8 cellular contexts compared by ENCODE assay signal in genomic region chr20:17969884-17970409, GRCh38. TPM values are rescaled to one million over a fixed set of nuclear protein-coding genes. Genes with fewer than 3 reads are reported as not detected.
DNase-seq lines count a peak whose midpoint lies in the region; ATAC-seq and TF ChIP-seq lines count a peak whose summit lies in the region.

No MANE protein-coding gene starts in this region.

- POLR2A ChIA-PET in Panc1 (lab: Charles Lee), result no interaction called here

- peaks cover 29% of the 10 kb centered on the region for H3K4me1 ChIP-seq in Panc1 (ENCODE audit: control insufficient read depth, insufficient read depth, low read length)
- H3K4me1 ChIP-seq in body of pancreas, result peaks cover 62% of the 10 kb centered on the region

- CTCF ChIA-PET in Panc1 (lab: Charles Lee), result no interaction called here

- intact Hi-C loops in Panc1 (cut with micrococcal nuclease; ENCODE audit: unreplicated experiment) (no loop called here), body of pancreas (cut with DNase I) (no loop called here)

- DNase-seq in AG20443 (ENCODE audit: low spot score) (peak; percentile 44), GM13976 (ENCODE audit: low spot score) (peak; percentile 57), Panc1 (ENCODE audit: low read depth, low spot score) (no peak), body of pancreas (peak in 3 of 4 donors; percentile 13 to 34 (median 16)), iris pigment epithelial cell (ENCODE audit: low read depth) (peak; percentile 77), NCI-H345 treated with DMSO at 0.1 percent for 48 hours (lab: John Stamatoyannopoulos, UW; ENCODE audit: unreplicated experiment) (no peak)
- DNase-seq in stimulated activated CD4-positive, alpha-beta T cell treated with anti-CD3 and anti-CD28 coated beads, Interleukin-4, amount 100 ng/mL, for 24 hours, result peak; percentile 22

- H3K36me3 ChIP-seq in Panc1 (ENCODE audit: control insufficient read depth, insufficient read depth, low read length) (peaks cover 10% of the 10 kb centered on the region), body of pancreas (replicated peaks in 1 of 2; ENCODE audit: insufficient read depth in 1 of 2, low read depth in 2 of 2) (no peaks in the 10 kb centered on the region)

- TSS peak; percentile 75 for BruUV-seq in Panc1 (replicated peaks; lab: Mats Ljungman, UMichigan)

- WGBS in body of pancreas, 2 donors, result 6 to 7% methylated on average over 9 of the region's 9 CpGs

- H3K9me3 ChIP-seq in Panc1 (ENCODE audit: control insufficient read depth, insufficient read depth, low read depth, low read length), result no peaks in the 10 kb centered on the region
- no peaks in the 10 kb centered on the region for H3K9me3 ChIP-seq in body of pancreas

- H3K27me3 ChIP-seq in Panc1 (ENCODE audit: control insufficient read depth, insufficient read depth, low read length), result no peaks in the 10 kb centered on the region
- H3K27me3 ChIP-seq in body of pancreas, result no peaks in the 10 kb centered on the region

- H3K4me3 ChIP-seq in Panc1 (ENCODE audit: low read depth in 2 of 2, low read length in 2 of 2), result peak overlapping the region; percentile 95 to 97
- peak overlapping the region in 1 of 2 donors; percentile 96 for H3K4me3 ChIP-seq in body of pancreas

- peak overlapping the region; percentile 83 for H3K27ac ChIP-seq in Panc1 (ENCODE audit: low read length)
- peak overlapping the region; percentile 46 to 99 (median 92) for H3K27ac ChIP-seq in body of pancreas

- in situ Hi-C loops in GM13976 (cut with MboI; ENCODE audit: low sequenced_read_pairs, unreplicated experiment) (no loop called here), Panc1 (cut with HindIII; ENCODE audit: low pct_unique_long_range_greater_than_20kb, low sequenced_read_pairs) (no loop called here)

- ATAC-seq in Panc1 (no peak), body of pancreas (no peak), GM18870 (IDR thresholded peaks at IDR 0.05; ENCODE audit: unreplicated experiment) (no peak)

- TF ChIP-seq POLR2A in body of pancreas (IDR thresholded peaks at IDR 0.05), result peak in 1 of 3 donors; percentile 38

- TF ChIP-seq CTCF in GM13976 (IDR thresholded peaks at IDR 0.05; ENCODE audit: borderline replicate concordance, control extremely low read depth, extremely low read depth, insufficient read depth, missing control alignments), result no peak
- TF ChIP-seq CTCF in Panc1 (IDR thresholded peaks at IDR 0.05), result no peak
- no peak for TF ChIP-seq CTCF in body of pancreas (IDR thresholded peaks at IDR 0.05)

RNA-seq across cellular contexts. Expression of gene MGME1, which starts 1.1 kb away (rescaled TPM):
- total RNA-seq in Panc1 (2021; ENCODE audit: unreplicated experiment), result 27.0 TPM
- 19.1 TPM for polyA plus RNA-seq in Panc1 (2012; ENCODE audit: insufficient read length)
- 1 to 10 TPM; 3.0 to 6.5 TPM for total RNA-seq in body of pancreas

RNA-seq across cellular contexts. Expression of gene SNX5, which starts 1.4 kb away (rescaled TPM):
- total RNA-seq in Panc1 (2021; ENCODE audit: unreplicated experiment) (90.8 TPM), body of pancreas (10 to 100 TPM; 61.3 to 84.3 TPM)
- 54.6 TPM for polyA plus RNA-seq in Panc1 (2012; ENCODE audit: insufficient read length)

Comparison
In these comparisons a context has a peak if more than half of its experiments do, and no peak if none do; other contexts are left out.
1. DNase-seq: peak in AG20443 (single experiment), GM13976 (single experiment), body of pancreas (3 of 4), iris pigment epithelial cell (single experiment) and stimulated activated CD4-positive, alpha-beta T cell treated with anti-CD3 and anti-CD28 coated beads, Interleukin-4, amount 100 ng/mL, for 24 hours (single experiment); none in Panc1 (single experiment) and NCI-H345 treated with DMSO at 0.1 percent for 48 hours (single experiment).